8 cellular contexts compared by ENCODE assay signal in genomic region chr1:92804721-92805169, GRCh38. TPM values are rescaled to one million over a fixed set of nuclear protein-coding genes. Genes with fewer than 3 reads are reported as not detected.
DNase-seq lines count a peak whose midpoint lies in the region; ATAC-seq and TF ChIP-seq lines count a peak whose summit lies in the region.

No MANE protein-coding gene starts in this region.

- peaks cover 14% of the 10 kb centered on the region for H3K9me3 Mint-ChIP-seq in endodermal cell
- H3K9me3 Mint-ChIP-seq in memory B cell = peaks cover 2% of the 10 kb centered on the region
- H3K9me3 Mint-ChIP-seq in activated T-helper 1 cell treated with anti-CD3 and anti-CD28 coated beads, Interleukin-12 subunit alpha, Interleukin-12 subunit beta, Interleukin-2, Interleukin-4 antibody, amounts not matched to agents 30 ng/mL and 10 ng/mL and 1 ng/mL, durations not matched to agents 14 hours and 24 hours and 36 hours = no peaks in the 10 kb centered on the region

- CTCF ChIA-PET in PC-3 (lab: Charles Lee) = no interaction called here

- intact Hi-C loops in PC-3 (cut with micrococcal nuclease) = no loop called here
- intact Hi-C loops in uterus (cut with DNase I; ENCODE audit: low total_unique reads) = no loop called here
- intact Hi-C loops in activated T-helper 1 cell treated with anti-CD3 and anti-CD28 coated beads, Interleukin-12 subunit alpha, Interleukin-12 subunit beta, Interleukin-2, Interleukin-4 antibody, amounts not matched to agents 30 ng/mL and 10 ng/mL and 1 ng/mL, durations not matched to agents 14 hours and 24 hours and 36 hours (cut with micrococcal nuclease) = no loop called here

- no peak overlapping the region for H3K4me3 Mint-ChIP-seq in endodermal cell
- H3K4me3 Mint-ChIP-seq in memory B cell = no peak overlapping the region
- H3K4me3 Mint-ChIP-seq in activated T-helper 1 cell treated with anti-CD3 and anti-CD28 coated beads, Interleukin-12 subunit alpha, Interleukin-12 subunit beta, Interleukin-2, Interleukin-4 antibody, amounts not matched to agents 30 ng/mL and 10 ng/mL and 1 ng/mL, durations not matched to agents 14 hours and 24 hours and 36 hours = no peak overlapping the region

- H3K27ac ChIP-seq in PC-3 (ENCODE audit: low read length) = no peak overlapping the region
- H3K27ac ChIP-seq in endodermal cell (ENCODE audit: low read depth, low read length) = no peak overlapping the region
- peak overlapping the region; percentile 35 to 63 for H3K27ac ChIP-seq in uterus

- H4K20me1 ChIP-seq in PC-3 (ENCODE audit: low read length) = no peaks in the 10 kb centered on the region

- H3K4me2 ChIP-seq in PC-3 (ENCODE audit: low read length) = no peak overlapping the region

- peak; percentile 83 for DNase-seq in AG09319 (ENCODE audit: extremely low read depth, low read depth)
- DNase-seq in PC-3 = peak; percentile 67
- DNase-seq in endodermal cell = peak; percentile 79
- peak in 1 of 2 donors; percentile 20 for DNase-seq in memory B cell (ENCODE audit: low spot score in 2 of 2)
- DNase-seq in uterus = peak; percentile 44 to 65
- no peak for DNase-seq in activated T-helper 1 cell treated with anti-CD3 and anti-CD28 coated beads, Interleukin-12 subunit alpha, Interleukin-12 subunit beta, Interleukin-2, Interleukin-4 antibody, amounts not matched to agents 30 ng/mL and 10 ng/mL and 1 ng/mL, durations not matched to agents 14 hours and 24 hours and 36 hours (ENCODE audit: low spot score)
- no peak for DNase-seq in NCI-H446 treated with DMSO at 0.1 percent for 48 hours (lab: John Stamatoyannopoulos, UW)

- peaks cover 14% of the 10 kb centered on the region for H3K4me1 ChIP-seq in PC-3 (ENCODE audit: insufficient read depth, low read length)
- H3K4me1 ChIP-seq in endodermal cell (ENCODE audit: control insufficient read depth, insufficient read depth, low read length) = no peaks in the 10 kb centered on the region
- H3K4me1 ChIP-seq in uterus = no peaks in the 10 kb centered on the region

- peaks cover 4% of the 10 kb centered on the region for H3K27me3 Mint-ChIP-seq in endodermal cell (ENCODE audit: insufficient read depth)
- no peaks in the 10 kb centered on the region for H3K27me3 Mint-ChIP-seq in memory B cell
- peaks cover 25% of the 10 kb centered on the region for H3K27me3 Mint-ChIP-seq in activated T-helper 1 cell treated with anti-CD3 and anti-CD28 coated beads, Interleukin-12 subunit alpha, Interleukin-12 subunit beta, Interleukin-2, Interleukin-4 antibody, amounts not matched to agents 30 ng/mL and 10 ng/mL and 1 ng/mL, durations not matched to agents 14 hours and 24 hours and 36 hours (ENCODE audit: insufficient read depth)

- H3K9ac ChIP-seq in PC-3 (ENCODE audit: low read length) (no peak overlapping the region), endodermal cell (ENCODE audit: extremely low read depth, low read length, poor library complexity, severe bottlenecking) (peak overlapping the region; percentile 18)

- TF ChIP-seq POLR2A in uterus (IDR thresholded peaks at IDR 0.05) = no peak

- H3K36me3 Mint-ChIP-seq in endodermal cell (ENCODE audit: low read depth) (peaks cover 6% of the 10 kb centered on the region), memory B cell (no peaks in the 10 kb centered on the region)
- peaks cover 1% of the 10 kb centered on the region for H3K36me3 Mint-ChIP-seq in activated T-helper 1 cell treated with anti-CD3 and anti-CD28 coated beads, Interleukin-12 subunit alpha, Interleukin-12 subunit beta, Interleukin-2, Interleukin-4 antibody, amounts not matched to agents 30 ng/mL and 10 ng/mL and 1 ng/mL, durations not matched to agents 14 hours and 24 hours and 36 hours (ENCODE audit: low read depth)

- H3K27me3 ChIP-seq in PC-3 (ENCODE audit: low read length) = no peaks in the 10 kb centered on the region
- no peaks in the 10 kb centered on the region for H3K27me3 ChIP-seq in endodermal cell (ENCODE audit: control insufficient read depth, insufficient read depth, low read length, poor library complexity, severe bottlenecking)
- H3K27me3 ChIP-seq in uterus = no peaks in the 10 kb centered on the region

- POLR2A ChIA-PET in PC-3 (lab: Charles Lee; ENCODE audit: unreplicated experiment) = interaction anchor here (0.6 kb wide), 1 partner anchor 494 kb away, joined by 4 read pairs; no protein-coding TSS in a partner anchor

- no peaks in the 10 kb centered on the region for H3K36me3 ChIP-seq in PC-3 (ENCODE audit: low read depth, low read length)
- H3K36me3 ChIP-seq in endodermal cell (ENCODE audit: control insufficient read depth, insufficient read depth, low read length) = no peaks in the 10 kb centered on the region
- H3K36me3 ChIP-seq in uterus = no peaks in the 10 kb centered on the region

- no peaks in the 10 kb centered on the region for H3K9me2 ChIP-seq in PC-3 (replicated peaks; ENCODE audit: low read length)

- WGBS in endodermal cell (ENCODE audit: insufficient coverage in 1 of 2, insufficient read length in 1 of 2), 2 experiments = 65 to 83% methylated on average over 7 of the region's 7 CpGs

- ATAC-seq in GM19467 (IDR thresholded peaks at IDR 0.05; ENCODE audit: unreplicated experiment) (peak; percentile 58), PC-3 (peak; percentile 79), memory B cell (ENCODE audit: low read depth) (peak; percentile 97)

- no peak for TF ChIP-seq CTCF in AG09319 (IDR thresholded peaks at IDR 0.05; ENCODE audit: low read depth, low read length)
- TF ChIP-seq CTCF in PC-3 (conservative IDR thresholded peaks at IDR 0.05; ENCODE audit: low read depth, low read length) = no peak
- TF ChIP-seq CTCF in endodermal cell (conservative IDR thresholded peaks at IDR 0.05) = no peak
- TF ChIP-seq CTCF in uterus (IDR thresholded peaks at IDR 0.05) = no peak

- BruUV-seq in PC-3 (replicated peaks; lab: Mats Ljungman, UMichigan) = no TSS peak

- H2AFZ ChIP-seq in PC-3 (ENCODE audit: low read length) = peak overlapping the region; percentile 59

- H3K4me1 Mint-ChIP-seq in endodermal cell (peaks cover 5% of the 10 kb centered on the region), memory B cell (peaks cover 6% of the 10 kb centered on the region)
- no peaks in the 10 kb centered on the region for H3K4me1 Mint-ChIP-seq in activated T-helper 1 cell treated with anti-CD3 and anti-CD28 coated beads, Interleukin-12 subunit alpha, Interleukin-12 subunit beta, Interleukin-2, Interleukin-4 antibody, amounts not matched to agents 30 ng/mL and 10 ng/mL and 1 ng/mL, durations not matched to agents 14 hours and 24 hours and 36 hours (ENCODE audit: low read depth)

- H3K79me2 ChIP-seq in PC-3 (ENCODE audit: low read length) = no peaks in the 10 kb centered on the region

- H3K4me3 ChIP-seq in PC-3 (ENCODE audit: low read length) (no peak overlapping the region), endodermal cell (ENCODE audit: low read length) (peak overlapping the region; percentile 10), uterus (no peak overlapping the region)

- H3K9me3 ChIP-seq in PC-3 (ENCODE audit: low read length) (no peaks in the 10 kb centered on the region), endodermal cell (ENCODE audit: control insufficient read depth, low read length) (peaks cover 9% of the 10 kb centered on the region), uterus (no peaks in the 10 kb centered on the region)

- H3K27ac Mint-ChIP-seq in endodermal cell (peak overlapping the region; percentile 80), memory B cell (no peak overlapping the region)
- no peak overlapping the region for H3K27ac Mint-ChIP-seq in activated T-helper 1 cell treated with anti-CD3 and anti-CD28 coated beads, Interleukin-12 subunit alpha, Interleukin-12 subunit beta, Interleukin-2, Interleukin-4 antibody, amounts not matched to agents 30 ng/mL and 10 ng/mL and 1 ng/mL, durations not matched to agents 14 hours and 24 hours and 36 hours

- H3F3A ChIP-seq in PC-3 (ENCODE audit: low read length, unreplicated experiment) = no peaks in the 10 kb centered on the region

RNA-seq across cellular contexts. Expression of gene EVI5, which starts 19.8 kb away (rescaled TPM):
- 38.2 and 65.5 TPM in 2 replicates for total RNA-seq in PC-3 (2014; rRNA removed)
- total RNA-seq in endodermal cell = 10 to 100 TPM; 20.8 to 29.0 TPM
- 13.3 TPM for polyA plus RNA-seq in endodermal cell (2013, experiment 1 of 2)
- 14.2 TPM for polyA plus RNA-seq in endodermal cell (2013, experiment 2 of 2)
- total RNA-seq in uterus = 100 to 1,000 TPM in 1 of 4 donors, 10 to 100 TPM in 3; 53.0 to 112 (median 58.4) TPM
- total RNA-seq in activated T-helper 1 cell treated with anti-CD3 and anti-CD28 coated beads, Interleukin-12 subunit alpha, Interleukin-12 subunit beta, Interleukin-2, Interleukin-4 antibody, amounts not matched to agents 30 ng/mL and 10 ng/mL and 1 ng/mL, durations not matched to agents 14 hours and 24 hours and 36 hours = 11.0 and 11.3 TPM in 2 replicates

RNA-seq across cellular contexts. Expression of gene RPL5, which starts 27.1 kb away (rescaled TPM):
- total RNA-seq in PC-3 (2014; rRNA removed) = 1,246 and 1,285 TPM in 2 replicates
- 1,000 to 10,000 TPM in 1 of 2 donors, 100 to 1,000 TPM in 1; 963 to 1,201 TPM for total RNA-seq in endodermal cell
- 2,547 TPM for polyA plus RNA-seq in endodermal cell (2013, experiment 1 of 2)
- polyA plus RNA-seq in endodermal cell (2013, experiment 2 of 2) = 2,486 TPM
- total RNA-seq in uterus = 1,000 to 10,000 TPM; 1,299 to 3,386 (median 2,410) TPM
- total RNA-seq in activated T-helper 1 cell treated with anti-CD3 and anti-CD28 coated beads, Interleukin-12 subunit alpha, Interleukin-12 subunit beta, Interleukin-2, Interleukin-4 antibody, amounts not matched to agents 30 ng/mL and 10 ng/mL and 1 ng/mL, durations not matched to agents 14 hours and 24 hours and 36 hours = 1,115 and 1,120 TPM in 2 replicates

Comparison
In these comparisons a context has a peak if more than half of its experiments do, and no peak if none do; other contexts are left out.
1. DNase-seq: peak in AG09319 (single experiment), PC-3 (single experiment), endodermal cell (single experiment) and uterus (2 of 2); none in activated T-helper 1 cell treated with anti-CD3 and anti-CD28 coated beads, Interleukin-12 subunit alpha, Interleukin-12 subunit beta, Interleukin-2, Interleukin-4 antibody, amounts not matched to agents 30 ng/mL and 10 ng/mL and 1 ng/mL, durations not matched to agents 14 hours and 24 hours and 36 hours (single experiment) and NCI-H446 treated with DMSO at 0.1 percent for 48 hours (single experiment).
2. H3K27ac ChIP-seq: peak in uterus (2 of 2); none in PC-3 (single experiment) and endodermal cell (single experiment).
3. Peak in every context shown above with its lines, with median percentiles within 50 percentile points of each other: ATAC-seq.